14 cellular contexts compared by ENCODE assay signal in genomic region chr4:87117051-87117729, GRCh38.
DNase-seq lines count a peak whose midpoint lies in the region; ATAC-seq, FAIRE-seq and TF ChIP-seq lines count a peak whose summit lies in the region.
"Had no signal": no experiment of that assay in that cellular context is flagged by ENCODE, and none has a peak within 500 bp of the region (broad histone marks: within the 10 kb centered on the region; RNA-seq: fewer than 3 reads in every experiment).

No MANE protein-coding gene starts in this region.

- no peaks in the 10 kb centered on the region for H4K20me1 ChIP-seq in GM12878 (ENCODE audit: control insufficient read depth, insufficient read depth)

- in situ Hi-C loops in GM12878 (cut with MboI): no loop called here

- peaks cover 17 to 57% of the 10 kb centered on the region in 2 experiments for H3K36me3 ChIP-seq in GM12878 (ENCODE audit: control insufficient read depth in 2 of 2, insufficient read depth in 2 of 2, low read length in 1 of 2)

- RAD21 ChIA-PET in GM12878 (lab: Charles Lee; ENCODE audit: unreplicated experiment): no interaction called here

- H3K9ac ChIP-seq in GM12878 (ENCODE audit: control insufficient read depth, insufficient read depth, low read length): no peak overlapping the region

- WGBS in GM12878 (ENCODE audit: insufficient coverage, insufficient replicate concordance, low lambda C conversion rate, missing lambda C conversion rate): 90% methylated on average over 8 of the region's 8 CpGs

- no peak for TF ChIP-seq EP300 in GM12878 (IDR thresholded peaks at IDR 0.05; ENCODE audit: borderline replicate concordance in 1 of 2, control insufficient read depth in 1 of 2, low read depth in 2 of 2, low read length in 2 of 2)

- TF ChIP-seq RAD21 in GM12878 (IDR thresholded peaks at IDR 0.05; ENCODE audit: insufficient read depth, low read depth, low read length): no peak

- peak; percentile 78 for DNase-seq in HK-2 (ENCODE audit: unreplicated experiment)
- DNase-seq in GM12878 (ENCODE audit: low read depth, low spot score): no peak
- DNase-seq in kidney glomerular epithelial cell (lab: John Stamatoyannopoulos, UW): peak; percentile 99
- DNase-seq in renal cortical epithelial cell (ENCODE audit: low read depth): peak; percentile 100
- no peak for DNase-seq in SIG-M5 treated with dmso at 0.1 percent for 504 hours (lab: John Stamatoyannopoulos, UW; ENCODE audit: unreplicated experiment)
- DNase-seq in HTR-8/SVneo (ENCODE audit: insufficient read length, low spot score): no peak
- DNase-seq in anterior cingulate cortex (lab: John Stamatoyannopoulos, UW): no peak
- no peak for DNase-seq in medulla oblongata (ENCODE audit: extremely low spot score)
- DNase-seq: AML-193; effector memory CD8-positive, alpha-beta T cell; naive B cell; NCI-H1092; SIG-M5; stimulated activated CD8-positive, alpha-beta memory T cell treated with anti-CD3 and anti-CD28 coated beads, Interleukin-4, amount 100 ng/mL, for 48 hours had no signal

- no peaks in the 10 kb centered on the region for H3K27me3 ChIP-seq in GM12878 (replicated peaks in 1 of 2; ENCODE audit: control insufficient read depth in 2 of 2, insufficient read depth in 2 of 2, low read length in 1 of 2)

- CTCF ChIA-PET in GM12878 (lab: Yijun Ruan, JAX): interaction anchor here (4.6 kb wide), 1 partner anchor 195 kb away, joined by 21 read pairs; no protein-coding TSS in a partner anchor

- TF ChIP-seq CTCF in GM12878 (IDR thresholded peaks at IDR 0.05 in 2 of 3, conservative IDR thresholded peaks at IDR 0.05 in 1 of 3; ENCODE audit: control insufficient read depth in 2 of 3, extremely low read depth in 1 of 3, insufficient read depth in 1 of 3, low read depth in 3 of 3, low read length in 3 of 3): no peak

- no peak overlapping the region for H3K4me2 ChIP-seq in GM12878 (ENCODE audit: control insufficient read depth, insufficient read depth)

- ATAC-seq in GM12878: no peak
- ATAC-seq: effector memory CD8-positive, alpha-beta T cell had no signal

- POLR2A ChIA-PET in GM12878 (lab: Charles Lee): interaction anchor here (1.1 kb wide), 1 partner anchor 80 kb away, joined by 3 read pairs; no protein-coding TSS in a partner anchor

- intact Hi-C loops in GM12878 (cut with micrococcal nuclease; ENCODE audit: unreplicated experiment): no loop called here

- H3K27ac ChIP-seq in GM12878 (ENCODE audit: control insufficient read depth, insufficient read depth): no peak overlapping the region

- TSS peak; percentile 9 for BruUV-seq in GM12878 (replicated peaks; lab: Mats Ljungman, UMichigan)

- FAIRE-seq in GM12878 (lab: Jason Lieb, UNC): no peak
- FAIRE-seq in HTR-8/SVneo (lab: Jason Lieb, UNC): no peak

- no peak overlapping the region for H3K4me3 ChIP-seq in GM12878

- SMC1A ChIA-PET in GM12878 (lab: Charles Lee; ENCODE audit: uncharacterized antibody, unreplicated experiment): interaction anchor here (1.1 to 3.7 kb wide), 3 partner anchors 11 to 164 kb away, joined by 3 to 19 read pairs (median 11); no protein-coding TSS in a partner anchor

- no peaks in the 10 kb centered on the region; the same call in 1 of the 2 replicates for H3K4me1 ChIP-seq in GM12878 (ENCODE audit: control insufficient read depth, insufficient read depth, low read length)

- H3K9me3 ChIP-seq in GM12878 (replicated peaks; ENCODE audit: control insufficient read depth, insufficient read depth, low read length): no peaks in the 10 kb centered on the region; the same call in 2 of the 3 replicates

- H3K79me2 ChIP-seq in GM12878 (ENCODE audit: control insufficient read depth, insufficient read depth, low read length): peaks cover 12% of the 10 kb centered on the region

- no peak overlapping the region for H2AFZ ChIP-seq in GM12878 (ENCODE audit: control insufficient read depth, low read depth, low read length)

- no peak for TF ChIP-seq POLR2A in GM12878 (IDR thresholded peaks at IDR 0.05; ENCODE audit: low read depth, low read length)

TF ChIP-seq in GM12878, 131 proteins besides CTCF, POLR2A, EP300 and RAD21:
- TF ChIP-seq ZSCAN29 (IDR thresholded peaks at IDR 0.05): no peak

Comparison
In these comparisons a context has a peak if more than half of its experiments do, and no peak if none do; other contexts are left out.
1. DNase-seq: peak in HK-2 (single experiment), kidney glomerular epithelial cell (single experiment) and renal cortical epithelial cell (single experiment); none in GM12878 (single experiment), SIG-M5 treated with dmso at 0.1 percent for 504 hours (single experiment), HTR-8/SVneo (single experiment), anterior cingulate cortex (0 of 58) and medulla oblongata (single experiment).